18 cellular contexts compared by ENCODE assay signal in genomic region chr6:77026341-77026740, GRCh38.
"Had no signal": no experiment of that assay in that cellular context is flagged by ENCODE, and none has a peak within 500 bp of the region (broad histone marks: within the 10 kb centered on the region; RNA-seq: fewer than 3 reads in every experiment).

No MANE protein-coding gene starts in this region.

- H3K36me3 Mint-ChIP-seq: naive B cell had no signal

- H3K4me1 ChIP-seq: esophagus muscularis mucosa, gastroesophageal sphincter, psoas muscle, spleen, stomach had no signal

- H3K4me3 Mint-ChIP-seq: naive B cell, nephron progenitor cell had no signal

- DNase-seq: effector memory CD4-positive, alpha-beta T cell; left colon; left ventricle myocardium superior; naive B cell; nephron progenitor cell; psoas muscle; spleen; stimulated activated CD4-positive, alpha-beta T cell treated with anti-CD3 and anti-CD28 coated beads, Interleukin-15, amount 100 ng/mL, for 24 hours; stimulated activated naive CD4-positive, alpha-beta T cell; stomach; substantia nigra had no signal

- H3K27me3 Mint-ChIP-seq: naive B cell had no signal

- H3K27me3 ChIP-seq: esophagus muscularis mucosa, gastroesophageal sphincter, hepatocyte, spleen, stomach had no signal

- H3K4me3 ChIP-seq: esophagus muscularis mucosa, gastroesophageal sphincter, hepatocyte, lung, psoas muscle, stomach, thoracic aorta had no signal

- H3K79me2 ChIP-seq: hepatocyte had no signal

- H3K4me1 Mint-ChIP-seq: naive B cell, nephron progenitor cell had no signal

- H3K9me3 ChIP-seq: esophagus muscularis mucosa, gastroesophageal sphincter, psoas muscle, stomach, thoracic aorta had no signal

- H3K4me2 ChIP-seq: hepatocyte had no signal

- H3K36me3 ChIP-seq: esophagus muscularis mucosa, gastroesophageal sphincter, spleen, stomach, thoracic aorta had no signal

- ATAC-seq: gastroesophageal sphincter, left colon, left ventricle myocardium superior, psoas muscle, sciatic nerve had no signal

- H3K9me3 Mint-ChIP-seq: nephron progenitor cell had no signal

- H3K27ac Mint-ChIP-seq: naive B cell, nephron progenitor cell had no signal

- H3K27ac ChIP-seq: epithelial cell of prostate, esophagus muscularis mucosa, gastroesophageal sphincter, hepatocyte, psoas muscle, spleen, stomach, thoracic aorta had no signal

- H2AFZ ChIP-seq: hepatocyte had no signal
